ENCODE assay signal across 28 cellular contexts in genomic region chr20:13294522-13294921, GRCh38.
"Had no signal": no experiment of that assay in that cellular context is flagged by ENCODE, and none has a peak within 500 bp of the region (broad histone marks: within the 10 kb centered on the region; RNA-seq: fewer than 3 reads in every experiment).

No MANE protein-coding gene starts in this region.

- H3K4me1 ChIP-seq: ascending aorta, parathyroid adenoma, psoas muscle, sigmoid colon, uterus had no signal

- H3K9ac ChIP-seq: parathyroid adenoma had no signal

- H3K27ac ChIP-seq: ascending aorta, parathyroid adenoma, psoas muscle, sigmoid colon, uterus had no signal

- ATAC-seq: activated CD4-positive, alpha-beta T cell treated with anti-CD3 and anti-CD28 coated beads for 36 hours; activated T-cell treated with anti-CD3 and anti-CD28 coated beads, Interleukin-2, amount 50 U/mL, for 72 hours; effector memory CD8-positive, alpha-beta T cell; left colon; naive thymus-derived CD8-positive, alpha-beta T cell; psoas muscle; stimulated activated effector memory CD8-positive, alpha-beta T cell treated with anti-CD3 and anti-CD28 coated beads, Interleukin-12 subunit alpha, Interleukin-12 subunit beta, amount 100 ng/mL, for 72 hours; stimulated activated naive CD8-positive, alpha-beta T cell treated with anti-CD3 and anti-CD28 coated beads, Interleukin-15, amount 100 ng/mL, for 72 hours had no signal

- H3K4me3 ChIP-seq: ascending aorta, psoas muscle, sigmoid colon, uterus had no signal

- H3K27me3 ChIP-seq: ascending aorta, sigmoid colon, uterus had no signal

- H2AFZ ChIP-seq: parathyroid adenoma had no signal

- DNase-seq: activated CD4-positive, alpha-beta T cell treated with anti-CD3 and anti-CD28 coated beads for 36 hours; activated CD4-positive, alpha-beta T cell treated with anti-CD3 and anti-CD28 coated beads, Interleukin-2, amount 50 U/mL, for 4 hours; activated CD4-positive, CD25-positive, alpha-beta regulatory T cell; activated effector memory CD4-positive, alpha-beta T cell treated with Interleukin-2 at 50 U/mL for 16 hours; activated naive CD4-positive, alpha-beta T cell treated with Interleukin-2 at 50 U/mL for 16 hours; activated T-cell treated with anti-CD3 and anti-CD28 coated beads for 4 hours; activated T-cell treated with anti-CD3 and anti-CD28 coated beads, Interleukin-2, amount 50 U/mL, for 72 hours; caudate nucleus; cortex of kidney; effector memory CD8-positive, alpha-beta T cell; erythroblast; head of caudate nucleus; hippocampal formation; kidney; left colon; mesenchymal stem cell; naive thymus-derived CD8-positive, alpha-beta T cell; occipital lobe; psoas muscle; sigmoid colon; small intestine; stimulated activated CD4-positive, alpha-beta T cell treated with anti-CD3 and anti-CD28 coated beads, Interleukin-4, amount 100 ng/mL, for 24 hours; stimulated activated naive CD8-positive, alpha-beta T cell treated with anti-CD3 and anti-CD28 coated beads, Interleukin-15, amount 100 ng/mL, for 72 hours; substantia nigra; uterus had no signal

- H3K79me2 ChIP-seq: parathyroid adenoma had no signal

- H3K9me3 ChIP-seq: ascending aorta, psoas muscle, sigmoid colon, uterus had no signal

- H3K36me3 ChIP-seq: ascending aorta, sigmoid colon, uterus had no signal
